ENCODE assay signal across 17 cellular contexts in the genomic region with DNA sequence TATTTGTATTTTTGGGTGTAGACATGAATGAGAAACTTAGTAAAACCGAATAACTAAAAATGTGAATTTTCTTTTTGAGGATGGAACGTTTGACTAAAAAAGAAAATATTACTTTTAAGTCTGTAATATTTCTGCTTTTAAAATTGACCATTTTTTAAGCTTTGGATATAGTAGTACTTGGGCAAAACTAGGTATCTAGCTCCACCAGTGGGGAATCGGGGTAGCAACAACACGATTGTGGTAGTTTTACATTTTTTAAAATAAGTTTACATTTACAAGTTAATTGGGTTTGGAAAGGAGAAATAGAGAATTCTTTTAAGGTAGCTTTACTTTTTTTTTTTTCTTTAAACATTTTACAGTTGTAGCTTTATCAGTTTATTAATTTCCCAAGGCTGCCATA.
DNase-seq lines count a peak whose midpoint lies in the region; ATAC-seq and TF ChIP-seq lines count a peak whose summit lies in the region.
"Had no signal": no experiment of that assay in that cellular context is flagged by ENCODE, and none has a peak within 500 bp of the region (broad histone marks: within the 10 kb centered on the region; RNA-seq: fewer than 3 reads in every experiment).

No MANE protein-coding gene starts in this region.

- 94% methylated on average over 4 of the region's 4 CpGs for WGBS in hepatocyte (ENCODE audit: low lambda C conversion rate, missing lambda C conversion rate)

- H3K79me2 ChIP-seq in neural progenitor cell (ENCODE audit: low read depth) (no peaks in the 10 kb centered on the region), hepatocyte (no peaks in the 10 kb centered on the region)

- ATAC-seq in central memory CD8-positive, alpha-beta T cell (replicated peaks; ENCODE audit: extremely low read depth, poor library complexity, severe bottlenecking), result no peak
- ATAC-seq: left ventricle myocardium superior; stimulated activated memory B cell treated with anti-CD40 and anti-IgM and Interleukin-4, amounts not matched to agents 10 μg/mL and 1 μg/mL and 100 μg/mL, for 72 hours had no signal

- H3K4me1 Mint-ChIP-seq in Calu3 (ENCODE audit: low read depth, unreplicated experiment), result no peaks in the 10 kb centered on the region
- H3K4me1 Mint-ChIP-seq in central memory CD8-positive, alpha-beta T cell, result peaks cover 27% of the 10 kb centered on the region
- H3K4me1 Mint-ChIP-seq in neural progenitor cell, result no peaks in the 10 kb centered on the region
- H3K4me1 Mint-ChIP-seq: stimulated activated memory B cell treated with anti-CD40 and anti-IgM and Interleukin-4, amounts not matched to agents 10 μg/mL and 1 μg/mL and 100 μg/mL, for 72 hours had no signal

- TF ChIP-seq CTCF in Calu3 (IDR thresholded peaks at IDR 0.05; ENCODE audit: unreplicated experiment) (no peak), LNCAP (IDR thresholded peaks at IDR 0.05) (peak; percentile 34), neural progenitor cell (IDR thresholded peaks at IDR 0.05) (peak; percentile 38), hepatocyte (IDR thresholded peaks at IDR 0.05; ENCODE audit: poor library complexity) (no peak)

- intact Hi-C loops in Calu3 (cut with micrococcal nuclease; ENCODE audit: unreplicated experiment), result loop anchor here (1.0 kb wide), 1 partner anchor 153 kb away; no protein-coding TSS in a partner anchor

- no peaks in the 10 kb centered on the region for H3K27me3 ChIP-seq in neural progenitor cell
- no peaks in the 10 kb centered on the region for H3K27me3 ChIP-seq in hepatocyte

- no peaks in the 10 kb centered on the region for H3K4me1 ChIP-seq in neural progenitor cell
- no peaks in the 10 kb centered on the region for H3K4me1 ChIP-seq in hepatocyte (ENCODE audit: insufficient read depth)

- no peak overlapping the region for H3K27ac Mint-ChIP-seq in Calu3 (ENCODE audit: unreplicated experiment)
- H3K27ac Mint-ChIP-seq in central memory CD8-positive, alpha-beta T cell (ENCODE audit: low read depth), result peak overlapping the region; percentile 11
- H3K27ac Mint-ChIP-seq in neural progenitor cell, result no peak overlapping the region
- H3K27ac Mint-ChIP-seq: dendritic cell treated with granulocyte-macrophage colony-stimulating factor and Interleukin-4, amounts not matched to agents 40 ng/mL and 50 ng/mL, for 4 days; stimulated activated memory B cell treated with anti-CD40 and anti-IgM and Interleukin-4, amounts not matched to agents 10 μg/mL and 1 μg/mL and 100 μg/mL, for 72 hours had no signal

- H3K9me2 ChIP-seq in hepatocyte (replicated peaks; ENCODE audit: insufficient read depth), result no peaks in the 10 kb centered on the region

- BruUV-seq in Calu3 (replicated peaks; lab: Mats Ljungman, UMichigan), result no TSS peak

- H3K4me3 Mint-ChIP-seq in Calu3 (ENCODE audit: low read depth, unreplicated experiment), result no peak overlapping the region
- H3K4me3 Mint-ChIP-seq in central memory CD8-positive, alpha-beta T cell, result no peak overlapping the region
- H3K4me3 Mint-ChIP-seq in neural progenitor cell, result no peak overlapping the region
- H3K4me3 Mint-ChIP-seq: dendritic cell treated with granulocyte-macrophage colony-stimulating factor and Interleukin-4, amounts not matched to agents 40 ng/mL and 50 ng/mL, for 4 days; stimulated activated memory B cell treated with anti-CD40 and anti-IgM and Interleukin-4, amounts not matched to agents 10 μg/mL and 1 μg/mL and 100 μg/mL, for 72 hours had no signal

- H3K27me3 Mint-ChIP-seq in Calu3 (ENCODE audit: unreplicated experiment) (no peaks in the 10 kb centered on the region), neural progenitor cell (ENCODE audit: insufficient read depth, low read depth) (no peaks in the 10 kb centered on the region)
- H3K27me3 Mint-ChIP-seq in central memory CD8-positive, alpha-beta T cell, result no peaks in the 10 kb centered on the region
- H3K27me3 Mint-ChIP-seq: dendritic cell treated with granulocyte-macrophage colony-stimulating factor and Interleukin-4, amounts not matched to agents 40 ng/mL and 50 ng/mL, for 4 days; stimulated activated memory B cell treated with anti-CD40 and anti-IgM and Interleukin-4, amounts not matched to agents 10 μg/mL and 1 μg/mL and 100 μg/mL, for 72 hours had no signal

- H3K27ac ChIP-seq in neural progenitor cell, result no peak overlapping the region
- no peak overlapping the region for H3K27ac ChIP-seq in hepatocyte
- H3K27ac ChIP-seq: HL-60 had no signal

- H3K9me3 ChIP-seq in neural progenitor cell (ENCODE audit: low read depth) (no peaks in the 10 kb centered on the region), hepatocyte (ENCODE audit: low read depth) (no peaks in the 10 kb centered on the region)

- H3K4me2 ChIP-seq in neural progenitor cell, result no peak overlapping the region
- H3K4me2 ChIP-seq in hepatocyte, result no peak overlapping the region

- DNase-seq in Calu3 (peak; percentile 20), neural progenitor cell (ENCODE audit: low spot score) (no peak), hepatocyte (ENCODE audit: low spot score) (no peak), HuH-7 (ENCODE audit: low spot score) (no peak), SKM-1 treated with dmso at 0.1 percent for 144 hours (lab: John Stamatoyannopoulos, UW; ENCODE audit: unreplicated experiment) (no peak)
- DNase-seq in central memory CD8-positive, alpha-beta T cell (ENCODE audit: low spot score in 2 of 2), result no peak
- DNase-seq: activated CD8-positive, alpha-beta memory T cell treated with anti-CD3 and anti-CD28 coated beads for 24 hours; activated naive CD4-positive, alpha-beta T cell treated with anti-CD3 and anti-CD28 coated beads, Interleukin-2, amount 50 U/mL, for 16 hours; DMS53; head of caudate nucleus; left ventricle myocardium superior; NCI-H146; T-helper 1 cell had no signal

- H3K9ac ChIP-seq in neural progenitor cell, result no peak overlapping the region

- H2AFZ ChIP-seq in neural progenitor cell (replicated peaks) (no peak overlapping the region), hepatocyte (no peak overlapping the region)

- CTCF ChIA-PET in Calu3 (lab: Charles Lee), result interaction anchor here (0.6 to 1.0 kb wide), 4 partner anchors 16 to 344 kb away, joined by 3 to 5 read pairs (median 3); no protein-coding TSS in a partner anchor

- no peaks in the 10 kb centered on the region for H3F3A ChIP-seq in neural progenitor cell (ENCODE audit: low read depth)

- H3K36me3 ChIP-seq in neural progenitor cell (peaks cover 29% of the 10 kb centered on the region), hepatocyte (replicated peaks; ENCODE audit: insufficient read depth, low read depth) (no peaks in the 10 kb centered on the region)

- no peaks in the 10 kb centered on the region for H4K20me1 ChIP-seq in neural progenitor cell (ENCODE audit: low read depth)
- no peaks in the 10 kb centered on the region for H4K20me1 ChIP-seq in hepatocyte (ENCODE audit: insufficient read depth, poor library complexity, severe bottlenecking)

- no peaks in the 10 kb centered on the region for H3K36me3 Mint-ChIP-seq in Calu3 (ENCODE audit: insufficient read depth, unreplicated experiment)
- peaks cover 41% of the 10 kb centered on the region for H3K36me3 Mint-ChIP-seq in central memory CD8-positive, alpha-beta T cell (ENCODE audit: insufficient read depth)
- H3K36me3 Mint-ChIP-seq in neural progenitor cell, result peaks cover 58% of the 10 kb centered on the region

- H3K4me3 ChIP-seq in neural progenitor cell (no peak overlapping the region), hepatocyte (no peak overlapping the region)

- H3K9me3 Mint-ChIP-seq in Calu3 (ENCODE audit: low read depth, unreplicated experiment) (no peaks in the 10 kb centered on the region), neural progenitor cell (no peaks in the 10 kb centered on the region)
- no peaks in the 10 kb centered on the region for H3K9me3 Mint-ChIP-seq in central memory CD8-positive, alpha-beta T cell
- H3K9me3 Mint-ChIP-seq: dendritic cell treated with granulocyte-macrophage colony-stimulating factor and Interleukin-4, amounts not matched to agents 40 ng/mL and 50 ng/mL, for 4 days; stimulated activated memory B cell treated with anti-CD40 and anti-IgM and Interleukin-4, amounts not matched to agents 10 μg/mL and 1 μg/mL and 100 μg/mL, for 72 hours had no signal

Comparison
In these comparisons a context has a peak if more than half of its experiments do, and no peak if none do; other contexts are left out.
1. CTCF ChIP-seq: peak in LNCAP (single experiment) and neural progenitor cell (single experiment); none in Calu3 (single experiment) and hepatocyte (single experiment).